In the genomic region with DNA sequence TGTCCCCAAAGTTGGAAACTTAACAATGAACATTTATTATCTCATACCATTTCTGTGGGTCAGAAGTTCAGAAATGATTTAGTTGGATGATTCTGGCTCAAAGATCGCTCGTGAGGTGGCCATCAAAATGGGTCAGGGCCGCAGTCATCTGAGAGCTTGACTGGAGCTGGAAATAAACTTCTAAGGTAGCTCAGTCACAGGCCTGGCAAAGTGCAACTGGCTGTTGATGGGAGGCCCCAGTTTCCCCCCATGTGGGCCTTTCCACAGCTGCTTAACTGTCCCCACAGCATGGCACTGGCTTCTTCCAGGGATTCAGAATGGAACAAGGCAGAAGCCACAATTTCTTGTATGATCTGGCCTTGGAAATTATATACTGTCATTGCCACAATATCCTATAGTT, we compare ENCODE assay signal across 3 cellular contexts.
"Had no signal": no experiment of that assay in that cellular context is flagged by ENCODE, and none has a peak within 500 bp of the region (broad histone marks: within the 10 kb centered on the region; RNA-seq: fewer than 3 reads in every experiment).

No MANE protein-coding gene starts in this region.

- DNase-seq: GDM1, GF-D8 had no signal

- ATAC-seq: GM12878 had no signal
